In genomic region chr6:38715016-38715809, GRCh38 we compare ENCODE assay signal across 9 cellular contexts. TPM values are rescaled to one million over a fixed set of nuclear protein-coding genes. Genes with fewer than 3 reads are reported as not detected.
DNase-seq lines count a peak whose midpoint lies in the region; ATAC-seq and TF ChIP-seq lines count a peak whose summit lies in the region.
"Had no signal": no experiment of that assay in that cellular context is flagged by ENCODE, and none has a peak within 500 bp of the region (broad histone marks: within the 10 kb centered on the region; RNA-seq: fewer than 3 reads in every experiment).

DNAH8 (plus strand) TSS chr6:38715311; CDS start chr6:38722810, 7,499 bp downstream.

- H3K27ac Mint-ChIP-seq in activated T-helper 17 cell treated with anti-CD3 and anti-CD28 coated beads, Interleukin-2, amount 50 U/mL, for 72 hours = peak within 1 kb of the TSS; percentile 82
- peak within 1 kb of the TSS; percentile 20 for H3K27ac Mint-ChIP-seq in stimulated activated naive B cell treated with anti-CD40 and anti-IgM and Interleukin-4, amounts not matched to agents 10 μg/mL and 1 μg/mL and 100 μg/mL, for 72 hours

- DNase-seq in HFF-Myc (ENCODE audit: extremely low read depth, low read depth) = no peak
- DNase-seq in stimulated activated naive B cell treated with anti-CD40 and anti-IgM and Interleukin-4, amounts not matched to agents 10 μg/mL and 1 μg/mL and 100 μg/mL, for 72 hours = no peak
- no peak for DNase-seq in NCI-H2107 (lab: John Stamatoyannopoulos, UW)
- no peak for DNase-seq in CD1c-positive myeloid dendritic cell (ENCODE audit: extremely low spot score)
- DNase-seq in RPMI8226 = no peak
- DNase-seq: activated gamma-delta T cell treated with Interleukin-2 at 50 U/mL for 16 hours, NCI-H1417 had no signal

- peak within 1 kb of the TSS; percentile 13; the same call in 1 of the 2 replicates for H3K4me3 ChIP-seq in HFF-Myc (replicated peaks; ENCODE audit: low read depth, low read length)
- peak within 1 kb of the TSS; percentile 22 for H3K4me3 ChIP-seq in iPS-11a (ENCODE audit: low read depth, low read length)

- H3K4me3 Mint-ChIP-seq in activated T-helper 17 cell treated with anti-CD3 and anti-CD28 coated beads, Interleukin-2, amount 50 U/mL, for 72 hours = peak within 1 kb of the TSS; percentile 71
- peak within 1 kb of the TSS; percentile 68 to 77 for H3K4me3 Mint-ChIP-seq in stimulated activated naive B cell treated with anti-CD40 and anti-IgM and Interleukin-4, amounts not matched to agents 10 μg/mL and 1 μg/mL and 100 μg/mL, for 72 hours

- no peak for TF ChIP-seq CTCF in HFF-Myc (IDR thresholded peaks at IDR 0.05; ENCODE audit: low read depth, low read length, missing control alignments)

- ATAC-seq in activated T-helper 17 cell treated with anti-CD3 and anti-CD28 coated beads, Interleukin-2, amount 50 U/mL, for 72 hours (replicated peaks) = peak; percentile 71
- peak; percentile 62 to 71 for ATAC-seq in stimulated activated naive B cell treated with anti-CD40 and anti-IgM and Interleukin-4, amounts not matched to agents 10 μg/mL and 1 μg/mL and 100 μg/mL, for 72 hours (replicated peaks)

- H3K36me3 Mint-ChIP-seq in activated T-helper 17 cell treated with anti-CD3 and anti-CD28 coated beads, Interleukin-2, amount 50 U/mL, for 72 hours (ENCODE audit: low read depth) = no peaks in the 10 kb centered on the region
- peaks cover 0 to under 1% of the 10 kb centered on the region in 2 donors for H3K36me3 Mint-ChIP-seq in stimulated activated naive B cell treated with anti-CD40 and anti-IgM and Interleukin-4, amounts not matched to agents 10 μg/mL and 1 μg/mL and 100 μg/mL, for 72 hours

- H3K27me3 Mint-ChIP-seq in activated T-helper 17 cell treated with anti-CD3 and anti-CD28 coated beads, Interleukin-2, amount 50 U/mL, for 72 hours = peaks cover 15% of the 10 kb centered on the region
- peaks cover 23 to 28% of the 10 kb centered on the region in 2 donors for H3K27me3 Mint-ChIP-seq in stimulated activated naive B cell treated with anti-CD40 and anti-IgM and Interleukin-4, amounts not matched to agents 10 μg/mL and 1 μg/mL and 100 μg/mL, for 72 hours

- H3K4me1 Mint-ChIP-seq in activated T-helper 17 cell treated with anti-CD3 and anti-CD28 coated beads, Interleukin-2, amount 50 U/mL, for 72 hours = peaks cover 13% of the 10 kb centered on the region
- peaks cover 11 to 13% of the 10 kb centered on the region in 2 donors for H3K4me1 Mint-ChIP-seq in stimulated activated naive B cell treated with anti-CD40 and anti-IgM and Interleukin-4, amounts not matched to agents 10 μg/mL and 1 μg/mL and 100 μg/mL, for 72 hours

- no peaks in the 10 kb centered on the region for H3K9me3 Mint-ChIP-seq in activated T-helper 17 cell treated with anti-CD3 and anti-CD28 coated beads, Interleukin-2, amount 50 U/mL, for 72 hours
- H3K9me3 Mint-ChIP-seq in stimulated activated naive B cell treated with anti-CD40 and anti-IgM and Interleukin-4, amounts not matched to agents 10 μg/mL and 1 μg/mL and 100 μg/mL, for 72 hours = peaks cover 0 to 1% of the 10 kb centered on the region in 2 donors

RNA-seq across cellular contexts. Expression of gene DNAH8, which starts in this region (rescaled TPM):
- total RNA-seq in activated T-helper 17 cell treated with anti-CD3 and anti-CD28 coated beads, Interleukin-2, amount 50 U/mL, for 72 hours = under 1 TPM; 0.03 to 0.09 TPM

Comparison
In these comparisons a context has a peak if more than half of its experiments do, and no peak if none do; other contexts are left out.
1. Peak in ATAC-seq in activated T-helper 17 cell treated with anti-CD3 and anti-CD28 coated beads, Interleukin-2, amount 50 U/mL, for 72 hours; RNA of the gene not detected or under 1 TPM.